ENCODE assay signal across 23 cellular contexts in genomic region chr13:98766120-98766519, GRCh38. TPM values are rescaled to one million over a fixed set of nuclear protein-coding genes. Genes with fewer than 3 reads are reported as not detected.
"Had no signal": no experiment of that assay in that cellular context is flagged by ENCODE, and none has a peak within 500 bp of the region (broad histone marks: within the 10 kb centered on the region; RNA-seq: fewer than 3 reads in every experiment).

No MANE protein-coding gene starts in this region.

- H3K4me3 ChIP-seq: coronary artery, psoas muscle, stomach, testis, upper lobe of left lung had no signal

- H3K4me1 ChIP-seq: psoas muscle, testis had no signal

- H3K9me3 ChIP-seq: psoas muscle, stomach, testis, upper lobe of left lung had no signal

- DNase-seq: activated CD4-positive, alpha-beta T cell treated with anti-CD3 and anti-CD28 coated beads for 1 hour; activated CD4-positive, alpha-beta T cell treated with anti-CD3 and anti-CD28 coated beads, Interleukin-2, amount 50 U/mL, for 4 hours; activated effector memory CD4-positive, alpha-beta T cell treated with anti-CD3 and anti-CD28 coated beads, Interleukin-2, amount 50 U/mL, for 16 hours; activated naive CD4-positive, alpha-beta T cell treated with anti-CD3 and anti-CD28 coated beads, Interleukin-2, amount 50 U/mL, for 16 hours; activated T-cell treated with anti-CD3 and anti-CD28 coated beads, Interleukin-2, amount 50 U/mL, for 72 hours; aorta; erythroblast; foreskin melanocyte; glutamatergic neuron; left ventricle myocardium superior; naive B cell; psoas muscle; right cardiac atrium; stimulated activated CD4-positive, alpha-beta T cell treated with anti-CD3 and anti-CD28 coated beads, Interleukin-2, amount 100 ng/mL, for 48 hours; stomach; T-helper 2 cell; testis; upper lobe of left lung; WERI-Rb-1 had no signal

- H3K36me3 ChIP-seq: stomach, upper lobe of left lung, WERI-Rb-1 had no signal

- H3K27ac ChIP-seq: coronary artery, psoas muscle, stomach, testis, upper lobe of left lung, WERI-Rb-1 had no signal

- H3K27me3 ChIP-seq: testis, upper lobe of left lung had no signal

RNA-seq across cellular contexts. Expression of gene SLC15A1, which starts 13.6 kb away (rescaled TPM):
- total RNA-seq: activated CD8-positive, alpha-beta memory T cell treated with anti-CD3 and anti-CD28 coated beads for 36 hours; activated T-cell treated with anti-CD3 and anti-CD28 coated beads, Interleukin-2, amount 50 U/mL, for 72 hours; left ventricle myocardium superior; neural crest cell; psoas muscle; skeletal muscle tissue had no signal
- polyA plus RNA-seq: right cardiac atrium had no signal
